8 cellular contexts compared by ENCODE assay signal in genomic region chr3:152331018-152331541, GRCh38.
DNase-seq lines count a peak whose midpoint lies in the region; ATAC-seq and TF ChIP-seq lines count a peak whose summit lies in the region.

No MANE protein-coding gene starts in this region.

- H3K9me3 Mint-ChIP-seq in neural crest cell (no peaks in the 10 kb centered on the region), neural progenitor cell (peaks cover under 1% of the 10 kb centered on the region)

- H3K4me3 Mint-ChIP-seq in neural crest cell: no peak overlapping the region
- H3K4me3 Mint-ChIP-seq in neural progenitor cell: no peak overlapping the region

- no peaks in the 10 kb centered on the region for H3K9me3 ChIP-seq in neural progenitor cell (ENCODE audit: low read depth)

- CTCF ChIA-PET in RWPE1 (lab: Yijun Ruan, JAX): no interaction called here

- H3K27ac ChIP-seq in RWPE1: no peak overlapping the region
- H3K27ac ChIP-seq in epithelial cell of prostate: peak overlapping the region; percentile 40
- H3K27ac ChIP-seq in neural progenitor cell: no peak overlapping the region

- H3K79me2 ChIP-seq in neural progenitor cell (ENCODE audit: low read depth): peaks cover 3% of the 10 kb centered on the region

- H3K4me1 ChIP-seq in neural progenitor cell: no peaks in the 10 kb centered on the region

- H3K9ac ChIP-seq in neural progenitor cell: no peak overlapping the region

- H3K4me2 ChIP-seq in neural progenitor cell: no peak overlapping the region

- no peaks in the 10 kb centered on the region for H4K20me1 ChIP-seq in neural progenitor cell (ENCODE audit: low read depth)

- TF ChIP-seq CTCF in RWPE1 (conservative IDR thresholded peaks at IDR 0.05; ENCODE audit: low read depth) (no peak), neural crest cell (conservative IDR thresholded peaks at IDR 0.05) (no peak), neural progenitor cell (IDR thresholded peaks at IDR 0.05) (no peak)

- ATAC-seq in HG02571 (IDR thresholded peaks at IDR 0.05; ENCODE audit: unreplicated experiment): no peak

- H3K36me3 Mint-ChIP-seq in neural crest cell (ENCODE audit: low read depth): peaks cover 5% of the 10 kb centered on the region
- H3K36me3 Mint-ChIP-seq in neural progenitor cell: peaks cover 6% of the 10 kb centered on the region

- H3K36me3 ChIP-seq in neural progenitor cell: no peaks in the 10 kb centered on the region

- H3K27me3 ChIP-seq in neural progenitor cell: no peaks in the 10 kb centered on the region

- no peak overlapping the region for H3K4me3 ChIP-seq in neural progenitor cell

- H3K27me3 Mint-ChIP-seq in neural crest cell (ENCODE audit: low read depth): no peaks in the 10 kb centered on the region
- H3K27me3 Mint-ChIP-seq in neural progenitor cell (ENCODE audit: insufficient read depth, low read depth): no peaks in the 10 kb centered on the region

- H3F3A ChIP-seq in neural progenitor cell (ENCODE audit: low read depth): no peaks in the 10 kb centered on the region

- POLR2A ChIA-PET in RWPE1 (lab: Yijun Ruan, JAX; ENCODE audit: low non-redundant PET): no interaction called here

- peaks cover 10% of the 10 kb centered on the region for H3K4me1 Mint-ChIP-seq in neural crest cell
- H3K4me1 Mint-ChIP-seq in neural progenitor cell: no peaks in the 10 kb centered on the region

- H3K27ac Mint-ChIP-seq in neural crest cell (ENCODE audit: unreplicated experiment): peak overlapping the region; percentile 90
- H3K27ac Mint-ChIP-seq in neural progenitor cell: no peak overlapping the region

- H2AFZ ChIP-seq in neural progenitor cell (replicated peaks): no peak overlapping the region

- peak; percentile 63 for DNase-seq in COLO829 (ENCODE audit: low spot score)
- DNase-seq in RWPE1 (ENCODE audit: low spot score): peak; percentile 62
- DNase-seq in epithelial cell of prostate (ENCODE audit: low read depth, low spot score): peak; percentile 60
- DNase-seq in neural crest cell (ENCODE audit: low read depth, low spot score): no peak
- no peak for DNase-seq in NCI-H526 treated with DMSO at 0.1 percent for 48 hours (lab: John Stamatoyannopoulos, UW)
- DNase-seq in neural progenitor cell (ENCODE audit: low spot score): no peak
- DNase-seq in DMS79 treated with DMSO at 0.1 percent for 48 hours (lab: John Stamatoyannopoulos, UW): no peak

Comparison
In these comparisons a context has a peak if more than half of its experiments do, and no peak if none do; other contexts are left out.
1. DNase-seq: peak in COLO829 (single experiment), RWPE1 (single experiment) and epithelial cell of prostate (single experiment); none in neural crest cell (single experiment), NCI-H526 treated with DMSO at 0.1 percent for 48 hours (single experiment), neural progenitor cell (single experiment) and DMS79 treated with DMSO at 0.1 percent for 48 hours (single experiment).